In the genomic region with DNA sequence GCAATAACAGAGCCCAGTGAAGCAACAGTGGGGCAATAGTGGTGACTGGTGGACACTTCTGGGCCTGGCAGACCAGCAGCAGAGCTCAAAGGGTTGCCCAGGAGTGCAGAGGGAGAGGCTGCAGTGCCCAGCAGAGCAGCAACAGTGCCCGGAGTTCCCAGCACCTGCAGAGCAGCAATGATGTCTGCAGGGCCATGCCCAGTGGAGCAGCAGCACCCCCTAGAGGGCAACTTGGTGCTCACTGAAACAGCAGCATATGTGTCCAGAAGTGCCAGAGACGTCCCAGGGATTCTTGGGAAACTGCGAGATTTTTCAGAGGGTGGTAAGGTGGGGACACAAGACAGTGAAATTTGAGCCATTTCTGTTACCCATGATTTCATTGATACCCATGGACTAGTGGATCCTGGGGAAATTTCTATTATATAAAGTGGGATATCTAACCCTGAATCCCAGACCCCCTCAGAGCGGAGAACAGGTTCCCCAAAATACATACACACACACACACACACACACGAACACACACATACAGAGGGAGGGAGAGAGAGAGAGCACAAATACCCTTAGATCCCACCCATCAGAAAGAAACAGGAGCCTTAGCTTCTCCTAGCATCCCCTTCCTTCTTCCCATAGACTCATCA, we compare ENCODE assay signal across 8 cellular contexts.
DNase-seq lines count a peak whose midpoint lies in the region; ATAC-seq and TF ChIP-seq lines count a peak whose summit lies in the region.

No MANE protein-coding gene starts in this region.

- TF ChIP-seq CTCF in BE2C (IDR thresholded peaks at IDR 0.05; ENCODE audit: low read depth, low read length): peak; percentile 83
- peak in 5 of 6 experiments; percentile 43 to 78 (median 67) for TF ChIP-seq CTCF in thyroid gland (IDR thresholded peaks at IDR 0.05)

- H3K27me3 Mint-ChIP-seq in naive thymus-derived CD8-positive, alpha-beta T cell: peaks cover 7 to 25% (median 9%) of the 10 kb centered on the region in 5 donors

- no peaks in the 10 kb centered on the region for H3K4me1 Mint-ChIP-seq in naive thymus-derived CD8-positive, alpha-beta T cell

- ATAC-seq in naive thymus-derived CD8-positive, alpha-beta T cell: no peak
- no peak for ATAC-seq in GM21619 (IDR thresholded peaks at IDR 0.05; ENCODE audit: unreplicated experiment)

- no peak overlapping the region for H3K4me3 Mint-ChIP-seq in naive thymus-derived CD8-positive, alpha-beta T cell

- no peaks in the 10 kb centered on the region for H3K4me1 ChIP-seq in BE2C
- no peaks in the 10 kb centered on the region for H3K4me1 ChIP-seq in thyroid gland

- DNase-seq in BE2C: peak; percentile 73
- peak; percentile 60 for DNase-seq in GM19240 (ENCODE audit: insufficient read length, low spot score)
- peak; percentile 86 for DNase-seq in NCI-H2227 (lab: John Stamatoyannopoulos, UW; ENCODE audit: unreplicated experiment)
- DNase-seq in activated CD4-positive, alpha-beta T cell treated with anti-CD3 and anti-CD28 coated beads, Interleukin-2, amount 50 U/mL, for 1 hour: peak; percentile 35
- peak; percentile 12 for DNase-seq in epithelial cell of prostate (ENCODE audit: low read depth, low spot score)
- peak in 8 of 10 donors; percentile 1 to 26 (median 6) for DNase-seq in naive thymus-derived CD8-positive, alpha-beta T cell
- peak; percentile 60 to 69 for DNase-seq in thyroid gland

- H3K4me3 ChIP-seq in BE2C (ENCODE audit: low read depth, low read length): no peak overlapping the region
- no peak overlapping the region for H3K4me3 ChIP-seq in thyroid gland (replicated peaks in 1 of 3)

- no peaks in the 10 kb centered on the region for H3K36me3 Mint-ChIP-seq in naive thymus-derived CD8-positive, alpha-beta T cell

- 22 to 25% methylated on average over 5 of the region's 5 CpGs for WGBS in thyroid gland, 2 donors

- H3K36me3 ChIP-seq in BE2C (no peaks in the 10 kb centered on the region), thyroid gland (no peaks in the 10 kb centered on the region)

- no peaks in the 10 kb centered on the region for H3K9me3 ChIP-seq in BE2C
- H3K9me3 ChIP-seq in thyroid gland: no peaks in the 10 kb centered on the region

- H3K27me3 ChIP-seq in BE2C (no peaks in the 10 kb centered on the region), thyroid gland (no peaks in the 10 kb centered on the region)

- intact Hi-C loops in thyroid gland (cut with DNase I): loop anchor here (5.0 to 10.0 kb wide), 2 partner anchors 483 to 966 kb away; no protein-coding TSS in a partner anchor

- POLR2A ChIA-PET in naive thymus-derived CD8-positive, alpha-beta T cell (lab: Charles Lee): no interaction called here

- H3K27ac ChIP-seq in epithelial cell of prostate: no peak overlapping the region
- no peak overlapping the region for H3K27ac ChIP-seq in thyroid gland

- H3K27ac Mint-ChIP-seq in naive thymus-derived CD8-positive, alpha-beta T cell: no peak overlapping the region

- no peaks in the 10 kb centered on the region for H3K9me3 Mint-ChIP-seq in naive thymus-derived CD8-positive, alpha-beta T cell

- TF ChIP-seq POLR2A in thyroid gland (IDR thresholded peaks at IDR 0.05): no peak

Comparison
In these comparisons a context has a peak if more than half of its experiments do, and no peak if none do; other contexts are left out.
1. DNase-seq: peak in every context shown above with its lines; median percentile 86 in NCI-H2227; 73 in BE2C; 64 in thyroid gland; 60 in GM19240; 35 in activated CD4-positive, alpha-beta T cell treated with anti-CD3 and anti-CD28 coated beads, Interleukin-2, amount 50 U/mL, for 1 hour; 12 in epithelial cell of prostate; 6 in naive thymus-derived CD8-positive, alpha-beta T cell.